ENCODE assay signal across 1 cellular context in genomic region chr2:177693658-177694334, GRCh38.
A peak's percentile ranks its signal among the peaks of the same experiment; 100 is the strongest.
TF ChIP-seq lines count a peak whose summit lies in the region.

No MANE protein-coding gene starts in this region.

TF ChIP-seq in K562, 482 proteins besides CTCF, POLR2A, EP300 and RAD21 (continued from another document and continues in another):
- TF ChIP-seq E2F4 (CRISPR knock-in tag; IDR thresholded peaks at IDR 0.05; ENCODE audit: low read depth), result no peak
- no peak for TF ChIP-seq RB1 (IDR thresholded peaks at IDR 0.05; ENCODE audit: low read depth)
- TF ChIP-seq KAT7 (CRISPR knock-in tag; IDR thresholded peaks at IDR 0.05; ENCODE audit: borderline replicate concordance), result no peak
- TF ChIP-seq MEF2D (tag; conservative IDR thresholded peaks at IDR 0.05; ENCODE audit: low read depth), result peak; percentile 67
- no peak for TF ChIP-seq ZBTB43 (CRISPR knock-in tag; IDR thresholded peaks at IDR 0.05)
- TF ChIP-seq XRCC4 (IDR thresholded peaks at IDR 0.05; ENCODE audit: extremely low read depth, insufficient read depth, insufficient read length), result no peak
- TF ChIP-seq THAP7 (CRISPR knock-in tag; IDR thresholded peaks at IDR 0.05), result no peak
- no peak for TF ChIP-seq U2AF1 (optimal IDR thresholded peaks at IDR 0.05; ENCODE audit: low read depth, low read length)
- no peak for TF ChIP-seq RFX1 (IDR thresholded peaks at IDR 0.05)
- TF ChIP-seq PPARD (CRISPR knock-in tag; IDR thresholded peaks at IDR 0.05), result no peak
- no peak for TF ChIP-seq NFE2L1 (tag; IDR thresholded peaks at IDR 0.05; ENCODE audit: borderline replicate concordance, low read depth)
- no peak for TF ChIP-seq YBX1 (IDR thresholded peaks at IDR 0.05)
- no peak for TF ChIP-seq SRSF7 (optimal IDR thresholded peaks at IDR 0.05; ENCODE audit: low read depth, low read length)
- TF ChIP-seq FOXA3 (CRISPR knock-in tag; conservative IDR thresholded peaks at IDR 0.05 in 1 of 2, IDR thresholded peaks at IDR 0.05 in 1 of 2), result peak in 1 of 2 experiments; percentile 87; a peak in 2 of 4 replicates
- no peak for TF ChIP-seq RBM22 (IDR thresholded peaks at IDR 0.05; ENCODE audit: low read depth, low read length, poor library complexity, severe bottlenecking)
- TF ChIP-seq HOXB6 (CRISPR knock-in tag; IDR thresholded peaks at IDR 0.05; ENCODE audit: borderline replicate concordance), result no peak
- peak; percentile 84 for TF ChIP-seq ZNF589 (CRISPR knock-in tag; IDR thresholded peaks at IDR 0.05; ENCODE audit: low read depth)
- TF ChIP-seq TCF3 (CRISPR knock-in tag; IDR thresholded peaks at IDR 0.05), result peak; percentile 97
- no peak for TF ChIP-seq SAP30 (IDR thresholded peaks at IDR 0.05; ENCODE audit: borderline replicate concordance, insufficient read depth, low read depth, low read length, poor library complexity, severe bottlenecking)
- no peak for TF ChIP-seq FUS (optimal IDR thresholded peaks at IDR 0.05; ENCODE audit: low read depth, low read length)
- TF ChIP-seq TAL1 (IDR thresholded peaks at IDR 0.05), result peak; percentile 95
- no peak for TF ChIP-seq MLX (CRISPR knock-in tag; conservative IDR thresholded peaks at IDR 0.05)
- TF ChIP-seq ZNF121 (CRISPR knock-in tag; conservative IDR thresholded peaks at IDR 0.05), result no peak
- no peak for TF ChIP-seq ERF (CRISPR knock-in tag; IDR thresholded peaks at IDR 0.05)
- TF ChIP-seq ETS1 (conservative IDR thresholded peaks at IDR 0.05; ENCODE audit: control insufficient read depth, low read depth, low read length), result no peak
- peak; percentile 97 to 100 for TF ChIP-seq RCOR1 (IDR thresholded peaks at IDR 0.05; ENCODE audit: borderline replicate concordance in 1 of 2, low read depth in 2 of 2, low read length in 2 of 2)
- no peak for TF ChIP-seq ARHGAP35 (IDR thresholded peaks at IDR 0.05; ENCODE audit: partially characterized antibody)
- TF ChIP-seq NR3C1 (CRISPR knock-in tag; IDR thresholded peaks at IDR 0.05), result no peak
- no peak for TF ChIP-seq SNAPC5 (CRISPR knock-in tag; IDR thresholded peaks at IDR 0.05)
- 0 out of 4 replicates have a peak, but pooled peaks of 1 of the 2 experiments have one; percentile 44 for TF ChIP-seq UBTF (IDR thresholded peaks at IDR 0.05; ENCODE audit: borderline replicate concordance in 1 of 2, low read depth in 2 of 2, low read length in 2 of 2)
- TF ChIP-seq MAX (CRISPR knock-in tag; IDR thresholded peaks at IDR 0.05), result no peak
- TF ChIP-seq MTA3 (IDR thresholded peaks at IDR 0.05; ENCODE audit: borderline replicate concordance), result peak; percentile 77; the same call in 1 of the 2 replicates
- no peak for TF ChIP-seq CREBBP (IDR thresholded peaks at IDR 0.05; ENCODE audit: low read depth, low read length)
- no peak for TF ChIP-seq SNRNP70 (optimal IDR thresholded peaks at IDR 0.05; ENCODE audit: low read depth, low read length)
- no peak for TF ChIP-seq CCAR2 (IDR thresholded peaks at IDR 0.05; ENCODE audit: low read depth, low read length)
- TF ChIP-seq THRB (CRISPR knock-in tag; conservative IDR thresholded peaks at IDR 0.05), result no peak
- TF ChIP-seq ZNF507 (tag; conservative IDR thresholded peaks at IDR 0.05), result no peak
- TF ChIP-seq REST (CRISPR knock-in tag; IDR thresholded peaks at IDR 0.05; ENCODE audit: low read depth), result no peak
- no peak for TF ChIP-seq HCFC1 (IDR thresholded peaks at IDR 0.05; ENCODE audit: low read depth, low read length)
- TF ChIP-seq AFF1 (IDR thresholded peaks at IDR 0.05; ENCODE audit: low read depth in 1 of 2, partially characterized antibody in 2 of 2), result peak; percentile 31 to 78
- TF ChIP-seq CHD1 (IDR thresholded peaks at IDR 0.05; ENCODE audit: low read length), result no peak
- no peak for TF ChIP-seq ZC3H4 (CRISPR knock-in tag; IDR thresholded peaks at IDR 0.05; ENCODE audit: borderline replicate concordance)
- TF ChIP-seq RBM34 (IDR thresholded peaks at IDR 0.05; ENCODE audit: borderline replicate concordance, insufficient read depth, low read length), result no peak
- no peak for TF ChIP-seq USF2 (CRISPR knock-in tag; IDR thresholded peaks at IDR 0.05)
- no peak for TF ChIP-seq ID3 (CRISPR knock-in tag; IDR thresholded peaks at IDR 0.05)
- TF ChIP-seq ID3 (tag; IDR thresholded peaks at IDR 0.05), result no peak
- TF ChIP-seq ZNF140 (CRISPR knock-in tag; IDR thresholded peaks at IDR 0.05), result no peak
